10 cellular contexts compared by ENCODE assay signal in the genomic region with DNA sequence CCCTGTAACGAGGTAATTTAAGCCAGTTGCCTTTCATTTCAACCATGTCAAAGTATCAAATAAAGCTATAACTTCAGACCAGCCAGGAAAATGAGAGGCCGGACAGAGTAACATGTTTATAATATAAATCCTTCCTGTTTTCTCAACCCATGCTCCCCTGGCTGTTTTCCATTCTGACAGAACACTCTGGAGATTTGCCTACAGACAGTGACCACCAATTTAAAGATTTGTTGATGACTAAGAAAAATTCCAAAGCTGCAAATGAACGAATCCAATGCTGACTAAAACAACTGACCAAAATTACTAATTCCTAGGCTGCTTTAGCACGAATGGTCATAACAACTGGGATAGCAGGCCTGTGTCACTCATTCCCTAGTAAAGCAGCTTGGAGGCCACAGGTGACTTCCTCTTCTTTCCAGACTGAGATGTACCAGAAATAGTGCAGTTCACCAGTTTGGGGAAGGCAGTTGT.
DNase-seq lines count a peak whose midpoint lies in the region; ATAC-seq and TF ChIP-seq lines count a peak whose summit lies in the region.
"Had no signal": no experiment of that assay in that cellular context is flagged by ENCODE, and none has a peak within 500 bp of the region (broad histone marks: within the 10 kb centered on the region; RNA-seq: fewer than 3 reads in every experiment).

No MANE protein-coding gene starts in this region.

- intact Hi-C loops in body of pancreas (cut with DNase I): no loop called here

- H3K27ac ChIP-seq in body of pancreas: peak overlapping the region; percentile 68 to 92 (median 84)
- peak overlapping the region; percentile 60 for H3K27ac ChIP-seq in layer of hippocampus (ENCODE audit: low read depth, low read length)
- peak overlapping the region; percentile 13 to 79 (median 60) for H3K27ac ChIP-seq in tibial nerve

- no peaks in the 10 kb centered on the region for H3K36me3 Mint-ChIP-seq in endothelial cell (ENCODE audit: low read depth, unreplicated experiment)

- no peak for TF ChIP-seq CTCF in body of pancreas (IDR thresholded peaks at IDR 0.05)
- no peak for TF ChIP-seq CTCF in tibial nerve (IDR thresholded peaks at IDR 0.05)
- TF ChIP-seq CTCF in endothelial cell (IDR thresholded peaks at IDR 0.05; ENCODE audit: unreplicated experiment): no peak

- WGBS in body of pancreas, 2 donors: 24 to 25% methylated on average over 4 of the region's 4 CpGs
- WGBS in tibial nerve, 2 donors: 20 to 47% methylated on average over 4 of the region's 4 CpGs

- H3K27me3 ChIP-seq in body of pancreas (no peaks in the 10 kb centered on the region), layer of hippocampus (ENCODE audit: control insufficient read depth, insufficient read depth, low read length) (no peaks in the 10 kb centered on the region), tibial nerve (no peaks in the 10 kb centered on the region)

- H3K4me1 ChIP-seq in body of pancreas (peaks cover 39% of the 10 kb centered on the region), tibial nerve (peaks cover 0 to 80% (median 34%) of the 10 kb centered on the region in 4 donors)

- H3K27ac Mint-ChIP-seq in endothelial cell (ENCODE audit: unreplicated experiment): no peak overlapping the region

- no peaks in the 10 kb centered on the region for H3K27me3 Mint-ChIP-seq in endothelial cell (ENCODE audit: unreplicated experiment)

- no peaks in the 10 kb centered on the region for H3K9me3 Mint-ChIP-seq in endothelial cell (ENCODE audit: unreplicated experiment)

- peaks cover 28% of the 10 kb centered on the region for H3K4me1 Mint-ChIP-seq in endothelial cell (ENCODE audit: unreplicated experiment)

- H3K4me3 Mint-ChIP-seq in endothelial cell (ENCODE audit: unreplicated experiment): no peak overlapping the region

- no peak for TF ChIP-seq EP300 in tibial nerve (IDR thresholded peaks at IDR 0.05)

- H3K9me3 ChIP-seq in body of pancreas (no peaks in the 10 kb centered on the region), tibial nerve (no peaks in the 10 kb centered on the region)

- DNase-seq in DMS53 (lab: John Stamatoyannopoulos, UW): peak; percentile 56
- no peak for DNase-seq in DMS53 treated with DMSO at 0.1 percent for 48 hours (lab: John Stamatoyannopoulos, UW; ENCODE audit: unreplicated experiment)
- DNase-seq in body of pancreas: peak in 1 of 4 donors; percentile 16
- no peak for DNase-seq in tibial nerve (ENCODE audit: low spot score in 2 of 2)
- DNase-seq in endothelial cell (ENCODE audit: low spot score): no peak
- no peak for DNase-seq in activated gamma-delta T cell treated with Interleukin-2 at 50 U/mL for 16 hours
- DNase-seq: 8988T, hippocampal formation had no signal

- ATAC-seq in body of pancreas (peak; percentile 16), GM19035 (IDR thresholded peaks at IDR 0.05; ENCODE audit: unreplicated experiment) (no peak)

- H3K36me3 ChIP-seq in body of pancreas (replicated peaks in 1 of 2; ENCODE audit: insufficient read depth in 1 of 2, low read depth in 2 of 2): no peaks in the 10 kb centered on the region
- no peaks in the 10 kb centered on the region for H3K36me3 ChIP-seq in tibial nerve

- TF ChIP-seq POLR2A in body of pancreas (IDR thresholded peaks at IDR 0.05) (no peak), tibial nerve (IDR thresholded peaks at IDR 0.05) (no peak)

- H3K4me3 ChIP-seq in body of pancreas (no peak overlapping the region), tibial nerve (no peak overlapping the region)
